ENCODE assay signal across 1 cellular context in genomic region chr4:22991576-22991975, GRCh38.
TF ChIP-seq lines count a peak whose summit lies in the region.

No MANE protein-coding gene starts in this region.

TF ChIP-seq in GM23338, 12 proteins besides CTCF, POLR2A, EP300 and RAD21 (continued from another document):
- TF ChIP-seq, protein P1, sequence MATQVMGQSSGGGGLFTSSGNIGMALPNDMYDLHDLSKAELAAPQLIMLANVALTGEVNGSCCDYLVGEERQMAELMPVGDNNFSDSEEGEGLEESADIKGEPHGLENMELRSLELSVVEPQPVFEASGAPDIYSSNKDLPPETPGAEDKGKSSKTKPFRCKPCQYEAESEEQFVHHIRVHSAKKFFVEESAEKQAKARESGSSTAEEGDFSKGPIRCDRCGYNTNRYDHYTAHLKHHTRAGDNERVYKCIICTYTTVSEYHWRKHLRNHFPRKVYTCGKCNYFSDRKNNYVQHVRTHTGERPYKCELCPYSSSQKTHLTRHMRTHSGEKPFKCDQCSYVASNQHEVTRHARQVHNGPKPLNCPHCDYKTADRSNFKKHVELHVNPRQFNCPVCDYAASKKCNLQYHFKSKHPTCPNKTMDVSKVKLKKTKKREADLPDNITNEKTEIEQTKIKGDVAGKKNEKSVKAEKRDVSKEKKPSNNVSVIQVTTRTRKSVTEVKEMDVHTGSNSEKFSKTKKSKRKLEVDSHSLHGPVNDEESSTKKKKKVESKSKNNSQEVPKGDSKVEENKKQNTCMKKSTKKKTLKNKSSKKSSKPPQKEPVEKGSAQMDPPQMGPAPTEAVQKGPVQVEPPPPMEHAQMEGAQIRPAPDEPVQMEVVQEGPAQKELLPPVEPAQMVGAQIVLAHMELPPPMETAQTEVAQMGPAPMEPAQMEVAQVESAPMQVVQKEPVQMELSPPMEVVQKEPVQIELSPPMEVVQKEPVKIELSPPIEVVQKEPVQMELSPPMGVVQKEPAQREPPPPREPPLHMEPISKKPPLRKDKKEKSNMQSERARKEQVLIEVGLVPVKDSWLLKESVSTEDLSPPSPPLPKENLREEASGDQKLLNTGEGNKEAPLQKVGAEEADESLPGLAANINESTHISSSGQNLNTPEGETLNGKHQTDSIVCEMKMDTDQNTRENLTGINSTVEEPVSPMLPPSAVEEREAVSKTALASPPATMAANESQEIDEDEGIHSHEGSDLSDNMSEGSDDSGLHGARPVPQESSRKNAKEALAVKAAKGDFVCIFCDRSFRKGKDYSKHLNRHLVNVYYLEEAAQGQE (IDR thresholded peaks at IDR 0.05; ENCODE audit: unreplicated experiment): no peak
- no peak for TF ChIP-seq NANOG (IDR thresholded peaks at IDR 0.05; ENCODE audit: borderline replicate concordance)
